Comparison of ENCODE assay signal across 18 cellular contexts in the genomic region with DNA sequence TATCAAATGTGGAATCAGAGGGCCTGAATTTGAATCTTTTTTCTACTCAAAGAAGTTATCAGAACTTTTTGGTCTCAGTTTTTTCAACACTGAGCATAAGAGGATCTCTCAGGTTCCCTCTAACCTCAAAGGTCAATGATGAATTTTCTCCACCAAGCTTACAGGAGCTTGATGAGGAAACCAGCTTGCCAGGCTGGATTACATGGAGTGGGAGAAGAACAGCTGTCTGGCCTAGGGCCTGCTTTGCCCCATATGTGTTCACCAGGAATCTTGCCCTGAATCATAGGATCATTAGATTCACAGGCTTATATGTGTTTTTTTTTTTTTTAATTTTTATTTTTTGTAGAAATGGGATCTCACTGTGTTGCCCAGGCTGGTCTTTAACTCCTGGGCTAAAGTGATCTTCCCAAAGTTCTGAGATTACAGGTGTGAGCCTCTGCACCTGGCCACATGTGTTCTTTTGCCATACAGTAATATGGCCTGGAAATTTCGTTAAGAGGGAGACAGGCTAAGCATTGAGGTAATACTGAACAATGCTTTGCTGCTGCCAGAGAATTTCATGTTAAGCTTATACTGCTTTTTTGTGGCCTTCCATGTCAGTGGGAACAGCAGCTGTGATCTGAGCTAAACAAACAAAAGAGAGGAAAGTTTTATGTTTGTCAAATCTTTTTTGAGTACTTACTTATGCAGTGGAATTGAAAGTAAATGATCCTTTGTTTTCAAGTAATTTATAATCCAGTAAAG.
DNase-seq lines count a peak whose midpoint lies in the region; ATAC-seq and TF ChIP-seq lines count a peak whose summit lies in the region.
"Had no signal": no experiment of that assay in that cellular context is flagged by ENCODE, and none has a peak within 500 bp of the region (broad histone marks: within the 10 kb centered on the region; RNA-seq: fewer than 3 reads in every experiment).

No MANE protein-coding gene starts in this region.

- no peaks in the 10 kb centered on the region; the same call in 1 of the 2 replicates for H3K9me3 ChIP-seq in SJCRH30 (replicated peaks)
- H3K9me3 ChIP-seq in neutrophil, result no peaks in the 10 kb centered on the region
- H3K9me3 ChIP-seq in CD4-positive, alpha-beta T cell (ENCODE audit: control insufficient read depth, low read length), result no peaks in the 10 kb centered on the region

- no peak for TF ChIP-seq CTCF in foreskin fibroblast (IDR thresholded peaks at IDR 0.05; ENCODE audit: low read depth, low read length)
- no peak for TF ChIP-seq CTCF in neutrophil (IDR thresholded peaks at IDR 0.05)
- no peak for TF ChIP-seq CTCF in coronary artery (IDR thresholded peaks at IDR 0.05)
- no peak for TF ChIP-seq CTCF in CD4-positive, alpha-beta T cell (IDR thresholded peaks at IDR 0.05)

- H3K27me3 ChIP-seq in SJCRH30 (no peaks in the 10 kb centered on the region), neutrophil (no peaks in the 10 kb centered on the region)
- no peaks in the 10 kb centered on the region for H3K27me3 ChIP-seq in CD4-positive, alpha-beta T cell (ENCODE audit: control insufficient read depth, insufficient read depth, low read length)

- peaks cover 27% of the 10 kb centered on the region for H3K4me1 ChIP-seq in SJCRH30
- H3K4me1 ChIP-seq in neutrophil (ENCODE audit: control insufficient read depth in 1 of 2, insufficient read depth in 1 of 2, low read depth in 1 of 2, low read length in 1 of 2), result no peaks in the 10 kb centered on the region

- DNase-seq in HCEC 1CT (peak; percentile 62), SJCRH30 (peak; percentile 61 to 78), foreskin fibroblast (peak; percentile 6 to 20), coronary artery (ENCODE audit: low spot score) (no peak), NCI-H1092 treated with DMSO at 0.1 percent for 48 hours (lab: John Stamatoyannopoulos, UW) (no peak), KG1 (lab: John Stamatoyannopoulos, UW) (no peak)
- no peak for DNase-seq in CD4-positive, alpha-beta T cell
- DNase-seq: ACHN; CD4-positive, alpha-beta memory T cell; GOT3; NCI-H1436 treated with DMSO at 0.1 percent for 48 hours; NCI-H2081 treated with DMSO at 0.1 percent for 48 hours; NCI-H2227 treated with DMSO at 0.1 percent for 48 hours; NCI-H524 treated with DMSO at 0.1 percent for 48 hours; NK-92 treated with Interleukin-12 subunit alpha and Interleukin-12 subunit beta, amount 100 ng/mL, for 24 hours; SHP77 had no signal

- H3K27ac ChIP-seq in SJCRH30 (peak overlapping the region; percentile 52), neutrophil (peak overlapping the region; percentile 42), coronary artery (no peak overlapping the region)
- no peak overlapping the region for H3K27ac ChIP-seq in CD4-positive, alpha-beta T cell (ENCODE audit: low read depth, low read length)

- no peak overlapping the region for H3K27ac Mint-ChIP-seq in CD4-positive, alpha-beta T cell
- H3K27ac Mint-ChIP-seq: B cell had no signal

- CTCF ChIA-PET in CD4-positive, alpha-beta T cell (lab: Charles Lee), result interaction anchor here (0.6 kb wide), 1 partner anchor 755 kb away, joined by 3 read pairs; no protein-coding TSS in a partner anchor

- peaks cover 6% of the 10 kb centered on the region for H3K9me3 Mint-ChIP-seq in CD4-positive, alpha-beta T cell

- intact Hi-C loops in CD4-positive, alpha-beta T cell (cut with DNase I, micrococcal nuclease), result no loop called here

- no peak for ATAC-seq in CD4-positive, alpha-beta T cell (ENCODE audit: poor library complexity)

- H3K36me3 Mint-ChIP-seq in CD4-positive, alpha-beta T cell (ENCODE audit: low read depth), result peaks cover 76% of the 10 kb centered on the region

- no peaks in the 10 kb centered on the region for H3K4me1 Mint-ChIP-seq in CD4-positive, alpha-beta T cell (ENCODE audit: low read depth)
- H3K4me1 Mint-ChIP-seq: B cell had no signal

- H3K36me3 ChIP-seq in SJCRH30 (peaks cover 21% of the 10 kb centered on the region), neutrophil (peaks cover 72% of the 10 kb centered on the region)

- H3K27me3 Mint-ChIP-seq in CD4-positive, alpha-beta T cell, result no peaks in the 10 kb centered on the region
- H3K27me3 Mint-ChIP-seq: B cell; CD4-positive, alpha-beta memory T cell had no signal

- H3K4me3 Mint-ChIP-seq in CD4-positive, alpha-beta T cell, result no peak overlapping the region
- H3K4me3 Mint-ChIP-seq: B cell; CD4-positive, alpha-beta memory T cell had no signal

- H3K4me3 ChIP-seq in SJCRH30, result no peak overlapping the region
- no peak overlapping the region for H3K4me3 ChIP-seq in foreskin fibroblast (ENCODE audit: low read depth in 1 of 2, low read length in 2 of 2)
- H3K4me3 ChIP-seq in neutrophil (ENCODE audit: low read depth in 1 of 2, low read length in 1 of 2), result no peak overlapping the region
- no peak overlapping the region for H3K4me3 ChIP-seq in coronary artery

- POLR2A ChIA-PET in CD4-positive, alpha-beta T cell (lab: Charles Lee), result no interaction called here

Comparison
In these comparisons a context has a peak if more than half of its experiments do, and no peak if none do; other contexts are left out.
1. DNase-seq: peak in HCEC 1CT (single experiment), SJCRH30 (2 of 2) and foreskin fibroblast (2 of 2); none in coronary artery (single experiment), CD4-positive, alpha-beta T cell (0 of 10), NCI-H1092 treated with DMSO at 0.1 percent for 48 hours (single experiment) and KG1 (single experiment).
2. H3K27ac ChIP-seq: peak in SJCRH30 (single experiment) and neutrophil (single experiment); none in coronary artery (0 of 2) and CD4-positive, alpha-beta T cell (single experiment).